10 cellular contexts compared by ENCODE assay signal in the genomic region with DNA sequence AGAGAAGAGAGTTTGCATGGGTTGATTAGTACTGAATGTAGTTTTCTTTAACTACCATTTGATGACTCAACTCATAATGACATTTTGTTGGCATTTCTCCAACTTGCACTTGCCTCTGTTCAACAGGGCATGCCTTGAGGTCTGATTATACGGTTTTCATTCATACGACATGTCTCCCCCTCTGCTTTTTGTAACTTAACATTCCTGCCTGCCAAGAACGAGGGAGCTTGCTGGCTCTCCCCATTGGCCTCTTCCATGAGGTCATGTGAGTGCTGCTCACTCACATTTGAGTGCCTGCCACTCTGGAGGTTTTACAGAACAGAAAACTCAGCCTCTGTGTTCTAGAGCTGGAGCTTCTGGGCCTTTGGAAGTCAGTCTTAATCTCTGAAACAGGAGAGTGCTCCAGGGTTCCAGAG. TPM values are rescaled to one million over a fixed set of nuclear protein-coding genes. Genes with fewer than 3 reads are reported as not detected.
A peak's percentile ranks its signal among the peaks of the same experiment; 100 is the strongest.
DNase-seq lines count a peak whose midpoint lies in the region; ATAC-seq and TF ChIP-seq lines count a peak whose summit lies in the region.
"Had no signal": no experiment of that assay in that cellular context is flagged by ENCODE, and none has a peak within 500 bp of the region (broad histone marks: within the 10 kb centered on the region; RNA-seq: fewer than 3 reads in every experiment).

No MANE protein-coding gene starts in this region.

- no peaks in the 10 kb centered on the region for H3K27me3 ChIP-seq in psoas muscle (ENCODE audit: insufficient read depth in 3 of 3, low read length in 2 of 3)

- peaks cover 13 to 22% of the 10 kb centered on the region in 2 donors for H3K4me1 Mint-ChIP-seq in immature natural killer cell
- peaks cover 14% of the 10 kb centered on the region for H3K4me1 Mint-ChIP-seq in activated CD8-positive, alpha-beta memory T cell treated with anti-CD3 and anti-CD28 coated beads, Interleukin-2, amount 10 ng/mL, durations not matched to agents 7 days and 5 days

- 15 to 36% (median 21%) methylated on average over 3 of the region's 3 CpGs for WGBS in psoas muscle, 3 donors

- no peak for TF ChIP-seq POLR2A in erythroblast (IDR thresholded peaks at IDR 0.05; ENCODE audit: low read length)

- H3K27ac ChIP-seq in psoas muscle: peak overlapping the region; percentile 24

- no peaks in the 10 kb centered on the region for H3K9me3 Mint-ChIP-seq in immature natural killer cell
- no peaks in the 10 kb centered on the region for H3K9me3 Mint-ChIP-seq in activated CD8-positive, alpha-beta memory T cell treated with anti-CD3 and anti-CD28 coated beads, Interleukin-2, amount 10 ng/mL, durations not matched to agents 7 days and 5 days (ENCODE audit: low read depth)

- ATAC-seq in psoas muscle (peak; percentile 50 to 73 (median 71)), HG02852 (IDR thresholded peaks at IDR 0.05; ENCODE audit: unreplicated experiment) (no peak)
- no peak for ATAC-seq in activated CD8-positive, alpha-beta memory T cell treated with anti-CD3 and anti-CD28 coated beads, Interleukin-2, amount 10 ng/mL, durations not matched to agents 7 days and 5 days
- ATAC-seq: activated CD8-positive, alpha-beta T cell treated with anti-CD3 and anti-CD28 coated beads, Interleukin-2, amount 10 ng/mL, durations not matched to agents 7 days and 5 days had no signal

- DNase-seq in G401 (ENCODE audit: low spot score): peak; percentile 19
- DNase-seq in NCI-H748 (lab: John Stamatoyannopoulos, UW; ENCODE audit: unreplicated experiment): peak; percentile 78
- peak; percentile 1 to 5 for DNase-seq in erythroblast (lab: John Stamatoyannopoulos, UW)
- DNase-seq in psoas muscle: peak in 1 of 2 donors; percentile 23
- no peak for DNase-seq in immature natural killer cell
- DNase-seq in activated CD8-positive, alpha-beta memory T cell treated with anti-CD3 and anti-CD28 coated beads, Interleukin-2, amount 10 ng/mL, durations not matched to agents 7 days and 5 days: no peak
- no peak for DNase-seq in activated CD4-positive, CD25-positive, alpha-beta regulatory T cell (lab: John Stamatoyannopoulos, UW)
- DNase-seq: activated CD8-positive, alpha-beta T cell treated with anti-CD3 and anti-CD28 coated beads, Interleukin-2, amount 10 ng/mL, durations not matched to agents 7 days and 5 days; NCI-H82 had no signal

- H3K4me1 ChIP-seq in psoas muscle: peaks cover 26% of the 10 kb centered on the region

- H3K27ac Mint-ChIP-seq in immature natural killer cell: no peak overlapping the region
- no peak overlapping the region for H3K27ac Mint-ChIP-seq in activated CD8-positive, alpha-beta memory T cell treated with anti-CD3 and anti-CD28 coated beads, Interleukin-2, amount 10 ng/mL, durations not matched to agents 7 days and 5 days
- H3K27ac Mint-ChIP-seq: activated CD8-positive, alpha-beta T cell treated with anti-CD3 and anti-CD28 coated beads, Interleukin-2, amount 10 ng/mL, durations not matched to agents 7 days and 5 days had no signal

- H3K27me3 Mint-ChIP-seq in immature natural killer cell (ENCODE audit: low read depth in 3 of 3): no peaks in the 10 kb centered on the region
- no peaks in the 10 kb centered on the region for H3K27me3 Mint-ChIP-seq in activated CD8-positive, alpha-beta memory T cell treated with anti-CD3 and anti-CD28 coated beads, Interleukin-2, amount 10 ng/mL, durations not matched to agents 7 days and 5 days

- H3K4me3 ChIP-seq in psoas muscle: no peak overlapping the region

- intact Hi-C loops in psoas muscle (cut with DNase I): no loop called here

- H3K36me3 ChIP-seq in psoas muscle (ENCODE audit: insufficient read depth in 1 of 2, low read depth in 1 of 2): no peaks in the 10 kb centered on the region

- H3K9me3 ChIP-seq in psoas muscle: no peaks in the 10 kb centered on the region

- in situ Hi-C loops in G401 (cut with HindIII; ENCODE audit: low sequenced_read_pairs): no loop called here

- TF ChIP-seq CTCF in psoas muscle (IDR thresholded peaks at IDR 0.05): no peak

- CTCF ChIA-PET in activated CD8-positive, alpha-beta memory T cell treated with anti-CD3 and anti-CD28 coated beads, Interleukin-2, amount 10 ng/mL, durations not matched to agents 7 days and 5 days (lab: Charles Lee): no interaction called here

- H3K36me3 Mint-ChIP-seq in immature natural killer cell: peaks cover 4 to 8% (median 5%) of the 10 kb centered on the region in 3 donors
- H3K36me3 Mint-ChIP-seq in activated CD8-positive, alpha-beta memory T cell treated with anti-CD3 and anti-CD28 coated beads, Interleukin-2, amount 10 ng/mL, durations not matched to agents 7 days and 5 days: peaks cover 1% of the 10 kb centered on the region

- no peak overlapping the region for H3K4me3 Mint-ChIP-seq in immature natural killer cell
- H3K4me3 Mint-ChIP-seq in activated CD8-positive, alpha-beta memory T cell treated with anti-CD3 and anti-CD28 coated beads, Interleukin-2, amount 10 ng/mL, durations not matched to agents 7 days and 5 days: no peak overlapping the region
- H3K4me3 Mint-ChIP-seq: activated CD8-positive, alpha-beta T cell treated with anti-CD3 and anti-CD28 coated beads, Interleukin-2, amount 10 ng/mL, durations not matched to agents 7 days and 5 days had no signal

RNA-seq across cellular contexts. Expression of gene MAP2K6, which starts 19.7 kb away (rescaled TPM):
- 12.3 and 12.4 TPM in 2 replicates for total RNA-seq in G401 (2014; rRNA removed; shearing (Covaris generic))
- total RNA-seq in psoas muscle: 100 to 1,000 TPM in 1 of 4 donors, 10 to 100 TPM in 3; 32.1 to 102 (median 46.3) TPM
- polyA plus RNA-seq in psoas muscle (100 to 1,000 TPM in 1 of 3 donors, 10 to 100 TPM in 1, 1 to 10 TPM in 1; 6.4 to 127 (median 64.0) TPM), immature natural killer cell (10 to 100 TPM; 11.6 to 14.5 (median 13.9) TPM)
- total RNA-seq in activated CD8-positive, alpha-beta memory T cell treated with anti-CD3 and anti-CD28 coated beads, Interleukin-2, amount 10 ng/mL, durations not matched to agents 7 days and 5 days: 1 to 10 TPM; 6.3 to 8.8 TPM

Comparison
In these comparisons a context has a peak if more than half of its experiments do, and no peak if none do; other contexts are left out.
1. DNase-seq: peak in G401 (single experiment), NCI-H748 (single experiment) and erythroblast (2 of 2); none in immature natural killer cell (0 of 3), activated CD8-positive, alpha-beta memory T cell treated with anti-CD3 and anti-CD28 coated beads, Interleukin-2, amount 10 ng/mL, durations not matched to agents 7 days and 5 days (single experiment) and activated CD4-positive, CD25-positive, alpha-beta regulatory T cell (0 of 4).
2. ATAC-seq: peak in psoas muscle (4 of 4); none in HG02852 (single experiment) and activated CD8-positive, alpha-beta memory T cell treated with anti-CD3 and anti-CD28 coated beads, Interleukin-2, amount 10 ng/mL, durations not matched to agents 7 days and 5 days (single experiment).